In genomic region chr20:40736468-40736867, GRCh38 we compare ENCODE assay signal across 1 cellular context. TPM values are rescaled to one million over a fixed set of nuclear protein-coding genes. Genes with fewer than 3 reads are reported as not detected.
"Had no signal": no experiment of that assay in that cellular context is flagged by ENCODE, and none has a peak within 500 bp of the region (broad histone marks: within the 10 kb centered on the region; RNA-seq: fewer than 3 reads in every experiment).

No MANE protein-coding gene starts in this region.

RNA-seq across cellular contexts. Expression of gene MAFB, which starts 47.4 kb away (rescaled TPM):
- total RNA-seq: IMR-90 had no signal
